In genomic region chr12:96387981-96388380, GRCh38 we compare ENCODE assay signal across 31 cellular contexts. TPM values are rescaled to one million over a fixed set of nuclear protein-coding genes. Genes with fewer than 3 reads are reported as not detected.
DNase-seq lines count a peak whose midpoint lies in the region; ATAC-seq, FAIRE-seq and TF ChIP-seq lines count a peak whose summit lies in the region.
"Had no signal": no experiment of that assay in that cellular context is flagged by ENCODE, and none has a peak within 500 bp of the region (broad histone marks: within the 10 kb centered on the region; RNA-seq: fewer than 3 reads in every experiment).

No MANE protein-coding gene starts in this region.

- FAIRE-seq in K562 (lab: Jason Lieb, UNC) = no peak
- FAIRE-seq in GM12891 (lab: Jason Lieb, UNC) = no peak
- FAIRE-seq: D721Med had no signal

- peak overlapping the region in 2 of 3 donors; percentile 15 to 78 for H3K27ac Mint-ChIP-seq in CD4-positive, CD25-positive, alpha-beta regulatory T cell
- peak overlapping the region in 7 of 10 donors; percentile 12 to 87 (median 81) for H3K27ac Mint-ChIP-seq in naive thymus-derived CD8-positive, alpha-beta T cell
- no peak overlapping the region for H3K27ac Mint-ChIP-seq in Caco-2 (ENCODE audit: unreplicated experiment)
- H3K27ac Mint-ChIP-seq: activated CD4-positive, alpha-beta memory T cell treated with anti-CD3 and anti-CD28 coated beads, Interleukin-2, amount 10 ng/mL, durations not matched to agents 7 days and 5 days; activated naive CD8-positive, alpha-beta T cell treated with anti-CD3 and anti-CD28 coated beads for 36 hours; activated T-helper 2 cell treated with anti-CD3 and anti-CD28 coated beads, Interferon-gamma antibody, Interleukin-2, Interleukin-4, amounts not matched to agents 10 μg/mL and 5 μg/mL and 100 μg/mL, durations not matched to agents 14 hours and 24 hours and 36 hours; GM23338 had no signal

- H3K36me3 Mint-ChIP-seq in CD4-positive, CD25-positive, alpha-beta regulatory T cell = peaks cover 7% of the 10 kb centered on the region
- peaks cover 0 to 22% (median 6%) of the 10 kb centered on the region in 3 donors for H3K36me3 Mint-ChIP-seq in naive thymus-derived CD8-positive, alpha-beta T cell
- H3K36me3 Mint-ChIP-seq in Caco-2 (ENCODE audit: insufficient read depth, unreplicated experiment) = no peaks in the 10 kb centered on the region

- peak overlapping the region; percentile 41 for H3K4me2 ChIP-seq in DOHH2 (ENCODE audit: low read length)
- no peak overlapping the region for H3K4me2 ChIP-seq in K562 (ENCODE audit: insufficient read depth, low read length)
- H3K4me2 ChIP-seq: GM23338 had no signal

- no peaks in the 10 kb centered on the region for H3K27me3 ChIP-seq in CD4-positive, CD25-positive, alpha-beta regulatory T cell (ENCODE audit: control insufficient read depth, insufficient read depth, low read length)
- H3K27me3 ChIP-seq in DOHH2 (ENCODE audit: control insufficient read depth, low read length) (no peaks in the 10 kb centered on the region), K562 (ENCODE audit: control insufficient read depth in 2 of 2, insufficient read depth in 2 of 2, low read length in 2 of 2) (no peaks in the 10 kb centered on the region), Caco-2 (replicated peaks; ENCODE audit: control insufficient read depth, insufficient read depth, low read length) (no peaks in the 10 kb centered on the region)
- H3K27me3 ChIP-seq: BLaER1 treated with 17β-estradiol and CSF1 and Interleukin-3, amounts not matched to agents 10 nM and 100 nM; colonic mucosa; upper lobe of right lung had no signal

- no peaks in the 10 kb centered on the region for H3K9me1 ChIP-seq in K562 (ENCODE audit: control insufficient read depth, insufficient read depth, low read length)

- no peak for TF ChIP-seq CTCF in DOHH2 (IDR thresholded peaks at IDR 0.05; ENCODE audit: low read depth, low read length, poor library complexity, severe bottlenecking)
- no peak for TF ChIP-seq CTCF in K562 (IDR thresholded peaks at IDR 0.05 in 2 of 3, conservative IDR thresholded peaks at IDR 0.05 in 1 of 3; ENCODE audit: insufficient read depth in 2 of 3, low read depth in 1 of 3, low read length in 3 of 3)
- TF ChIP-seq CTCF in Caco-2 (IDR thresholded peaks at IDR 0.05; ENCODE audit: insufficient read depth in 1 of 2, low read depth in 1 of 2, low read length in 1 of 2, severe bottlenecking in 1 of 2, unreplicated experiment in 1 of 2) = no peak
- TF ChIP-seq CTCF in lower leg skin (IDR thresholded peaks at IDR 0.05) = no peak

- H3K4me1 Mint-ChIP-seq in CD4-positive, CD25-positive, alpha-beta regulatory T cell = peaks cover 38 to 89% (median 53%) of the 10 kb centered on the region in 4 donors
- peaks cover 25 to 81% (median 78%) of the 10 kb centered on the region in 4 donors for H3K4me1 Mint-ChIP-seq in naive thymus-derived CD8-positive, alpha-beta T cell
- H3K4me1 Mint-ChIP-seq in Caco-2 (ENCODE audit: low read depth, unreplicated experiment) = no peaks in the 10 kb centered on the region

- BruUV-seq in K562 (replicated peaks; lab: Mats Ljungman, UMichigan) (no TSS peak), Caco-2 (replicated peaks; lab: Mats Ljungman, UMichigan) (no TSS peak)

- H3K27ac ChIP-seq in CD4-positive, CD25-positive, alpha-beta regulatory T cell (ENCODE audit: insufficient read depth, low read length, poor library complexity, severe bottlenecking) = peak overlapping the region; percentile 43
- H3K27ac ChIP-seq in DOHH2 (ENCODE audit: low read depth, low read length) = peak overlapping the region; percentile 65
- no peak overlapping the region for H3K27ac ChIP-seq in K562 (ENCODE audit: extremely low read depth, low read depth, low read length)
- H3K27ac ChIP-seq: BLaER1 treated with 17β-estradiol and CSF1 and Interleukin-3, amounts not matched to agents 10 nM and 100 nM; colonic mucosa; epithelial cell of prostate; RWPE1; upper lobe of right lung had no signal

- no peaks in the 10 kb centered on the region for H3K9me2 ChIP-seq in DOHH2 (replicated peaks; ENCODE audit: control insufficient read depth, low read length)

- H2AFZ ChIP-seq in K562 (ENCODE audit: low read depth, low read length) = no peak overlapping the region
- H2AFZ ChIP-seq: GM23338 had no signal

- in situ Hi-C loops in K562 (cut with MboI) = no loop called here

- WGBS in K562 (ENCODE audit: insufficient coverage, low coverage, missing lambda C conversion rate) = 88% methylated on average over 1 of the region's 1 CpG
- WGBS in lower leg skin, 2 donors = 94 to 100% methylated on average over 1 of the region's 1 CpG

- no peaks in the 10 kb centered on the region for H3K9me3 ChIP-seq in CD4-positive, CD25-positive, alpha-beta regulatory T cell (ENCODE audit: control insufficient read depth in 2 of 2, low read length in 2 of 2)
- H3K9me3 ChIP-seq in DOHH2 (ENCODE audit: control insufficient read depth, insufficient read depth, low read length) (no peaks in the 10 kb centered on the region), K562 (replicated peaks; ENCODE audit: control insufficient read depth, insufficient read depth, low read depth, low read length) (no peaks in the 10 kb centered on the region), Caco-2 (no peaks in the 10 kb centered on the region)
- H3K9me3 ChIP-seq: colonic mucosa, upper lobe of right lung had no signal

- DNase-seq in CD4-positive, CD25-positive, alpha-beta regulatory T cell = no peak
- DNase-seq in K562 (ENCODE audit: extremely low read depth in 1 of 4, low spot score in 3 of 4) = no peak
- DNase-seq in naive thymus-derived CD8-positive, alpha-beta T cell = no peak
- no peak for DNase-seq in Caco-2
- DNase-seq in GM12891 (ENCODE audit: insufficient read length, low spot score) = no peak
- DNase-seq in SKM-1 treated with dmso at 0.1 percent for 144 hours (lab: John Stamatoyannopoulos, UW; ENCODE audit: unreplicated experiment) = no peak
- no peak for DNase-seq in lower leg skin (ENCODE audit: low spot score in 2 of 2)
- DNase-seq: activated CD4-positive, alpha-beta memory T cell treated with anti-CD3 and anti-CD28 coated beads, Interleukin-2, amount 10 ng/mL, durations not matched to agents 7 days and 5 days; activated CD4-positive, CD25-positive, alpha-beta regulatory T cell treated with anti-CD3 and anti-CD28 coated beads, Interleukin-2, amount 50 U/mL, for 72 hours; activated naive CD8-positive, alpha-beta T cell treated with anti-CD3 and anti-CD28 coated beads for 36 hours; aorta; colonic mucosa; effector CD4-positive, alpha-beta T cell; IMR-90; left ventricle myocardium superior; NCI-H1048; NCI-H1694 treated with DMSO at 0.1 percent for 48 hours; NCI-H446 treated with DMSO at 0.1 percent for 48 hours; NCI-H82; occipital lobe; stimulated activated naive B cell treated with anti-CD40 and anti-IgM and Interleukin-4, amounts not matched to agents 10 μg/mL and 1 μg/mL and 100 μg/mL, for 72 hours; substantia nigra; T-helper 2 cell; upper lobe of right lung had no signal

- H4K20me1 ChIP-seq in DOHH2 (ENCODE audit: control insufficient read depth, insufficient read depth, low read depth, low read length) = no peaks in the 10 kb centered on the region
- peaks cover 3% of the 10 kb centered on the region; the same call in 1 of the 2 replicates for H4K20me1 ChIP-seq in K562 (replicated peaks; ENCODE audit: control insufficient read depth, insufficient read depth, low read length)

- H3K27me3 Mint-ChIP-seq in CD4-positive, CD25-positive, alpha-beta regulatory T cell = no peaks in the 10 kb centered on the region
- no peaks in the 10 kb centered on the region for H3K27me3 Mint-ChIP-seq in naive thymus-derived CD8-positive, alpha-beta T cell
- H3K27me3 Mint-ChIP-seq in Caco-2 (ENCODE audit: insufficient read depth, unreplicated experiment) = no peaks in the 10 kb centered on the region
- H3K27me3 Mint-ChIP-seq: activated CD4-positive, alpha-beta memory T cell treated with anti-CD3 and anti-CD28 coated beads, Interleukin-2, amount 10 ng/mL, durations not matched to agents 7 days and 5 days; activated naive CD8-positive, alpha-beta T cell treated with anti-CD3 and anti-CD28 coated beads for 36 hours; stimulated activated naive B cell treated with anti-CD40 and anti-IgM and Interleukin-4, amounts not matched to agents 10 μg/mL and 1 μg/mL and 100 μg/mL, for 72 hours had no signal

- peaks cover 98% of the 10 kb centered on the region for H3K79me2 ChIP-seq in DOHH2 (ENCODE audit: control insufficient read depth, low read length)
- H3K79me2 ChIP-seq in K562 (ENCODE audit: control insufficient read depth, insufficient read depth, low read length) = peaks cover 93% of the 10 kb centered on the region

- peaks cover 15% of the 10 kb centered on the region for H3F3A ChIP-seq in DOHH2 (ENCODE audit: control insufficient read depth, insufficient read depth)

- intact Hi-C loops in K562 (cut with micrococcal nuclease) = no loop called here
- intact Hi-C loops in Caco-2 (cut with micrococcal nuclease; ENCODE audit: unreplicated experiment) = no loop called here
- intact Hi-C loops in lower leg skin (cut with DNase I; ENCODE audit: low total_unique reads) = no loop called here

- TF ChIP-seq POLR2A in K562 (conservative IDR thresholded peaks at IDR 0.05) (no peak), GM12891 (IDR thresholded peaks at IDR 0.05; ENCODE audit: low read depth, low read length) (no peak), lower leg skin (IDR thresholded peaks at IDR 0.05) (no peak)

- peaks cover 32% of the 10 kb centered on the region for H3K4me1 ChIP-seq in CD4-positive, CD25-positive, alpha-beta regulatory T cell (ENCODE audit: control insufficient read depth, insufficient read depth, low read length, poor library complexity, severe bottlenecking)
- H3K4me1 ChIP-seq in DOHH2 (ENCODE audit: control insufficient read depth, low read length) (peaks cover 56% of the 10 kb centered on the region), K562 (replicated peaks in 1 of 2; ENCODE audit: control insufficient read depth in 2 of 2, insufficient read depth in 2 of 2, low read length in 2 of 2) (peaks cover 2 to 13% of the 10 kb centered on the region in 2 experiments; a peak in 3 of 5 replicates), Caco-2 (no peaks in the 10 kb centered on the region)
- H3K4me1 ChIP-seq: colonic mucosa had no signal

- no peak overlapping the region for H3K4me3 ChIP-seq in CD4-positive, CD25-positive, alpha-beta regulatory T cell (ENCODE audit: low read depth, low read length)
- H3K4me3 ChIP-seq in DOHH2 (ENCODE audit: low read length) = peak overlapping the region; percentile 2
- H3K4me3 ChIP-seq in K562 = no peak overlapping the region
- H3K4me3 ChIP-seq in Caco-2 (ENCODE audit: low read depth, low read length) = no peak overlapping the region
- no peak overlapping the region for H3K4me3 ChIP-seq in lower leg skin (ENCODE audit: low read depth, poor library complexity, severe bottlenecking)
- H3K4me3 ChIP-seq: BLaER1 treated with 17β-estradiol and CSF1 and Interleukin-3, amounts not matched to agents 10 nM and 100 nM; colonic mucosa; GM23338; upper lobe of right lung had no signal

- H3K9ac ChIP-seq in K562 (ENCODE audit: insufficient read depth in 1 of 2, low read depth in 2 of 2, low read length in 2 of 2) = no peak overlapping the region
- H3K9ac ChIP-seq: BLaER1 treated with 17β-estradiol and CSF1 and Interleukin-3, amounts not matched to agents 10 nM and 100 nM had no signal

- POLR2A ChIA-PET in K562 (lab: Yijun Ruan, JAX) (interaction anchor here (1.6 to 2.3 kb wide), 2 partner anchors 10 to 12 kb away, joined by 8 to 11 read pairs; partner anchors contain the start of gene CDK17), Caco-2 (lab: Charles Lee) (no interaction called here)
- POLR2A ChIA-PET in naive thymus-derived CD8-positive, alpha-beta T cell (lab: Charles Lee) = interaction anchor here (3.7 kb wide), 1 partner anchor 12 kb away, joined by 18 read pairs; the partner anchor contains the start of gene CDK17

- no peak for ATAC-seq in CD4-positive, CD25-positive, alpha-beta regulatory T cell (ENCODE audit: low read depth in 2 of 2)
- ATAC-seq in K562 = no peak
- no peak for ATAC-seq in naive thymus-derived CD8-positive, alpha-beta T cell
- ATAC-seq: GM23338; left ventricle myocardium superior; stimulated activated naive B cell treated with anti-CD40 and anti-IgM and Interleukin-4, amounts not matched to agents 10 μg/mL and 1 μg/mL and 100 μg/mL, for 72 hours; upper lobe of right lung had no signal

- TF ChIP-seq EP300 in K562 (IDR thresholded peaks at IDR 0.05; ENCODE audit: low read length) = no peak

- H3K36me3 ChIP-seq in CD4-positive, CD25-positive, alpha-beta regulatory T cell (ENCODE audit: control insufficient read depth, insufficient read depth, low read length) = peaks cover 2% of the 10 kb centered on the region
- H3K36me3 ChIP-seq in DOHH2 (ENCODE audit: control insufficient read depth, low read length) (0 out of 2 replicates have a peak, but pooled peaks cover 2% of the 10 kb centered on the region), K562 (ENCODE audit: control insufficient read depth, insufficient read depth, low read length) (no peaks in the 10 kb centered on the region), Caco-2 (ENCODE audit: control insufficient read depth, insufficient read depth, low read length) (no peaks in the 10 kb centered on the region)
- H3K36me3 ChIP-seq: colonic mucosa, upper lobe of right lung had no signal

- peak overlapping the region in 1 of 4 donors; percentile 44 for H3K4me3 Mint-ChIP-seq in CD4-positive, CD25-positive, alpha-beta regulatory T cell
- H3K4me3 Mint-ChIP-seq in naive thymus-derived CD8-positive, alpha-beta T cell = peak overlapping the region in 2 of 10 donors; percentile 5 to 29
- H3K4me3 Mint-ChIP-seq in Caco-2 (ENCODE audit: unreplicated experiment) = no peak overlapping the region
- H3K4me3 Mint-ChIP-seq: activated CD4-positive, alpha-beta memory T cell treated with anti-CD3 and anti-CD28 coated beads, Interleukin-2, amount 10 ng/mL, durations not matched to agents 7 days and 5 days; activated naive CD8-positive, alpha-beta T cell treated with anti-CD3 and anti-CD28 coated beads for 36 hours; GM23338; stimulated activated naive B cell treated with anti-CD40 and anti-IgM and Interleukin-4, amounts not matched to agents 10 μg/mL and 1 μg/mL and 100 μg/mL, for 72 hours had no signal

- TF ChIP-seq RAD21 in K562 (CRISPR knock-in tag; conservative IDR thresholded peaks at IDR 0.05 in 1 of 2, IDR thresholded peaks at IDR 0.05 in 1 of 2) = no peak

- CTCF ChIA-PET in K562 (lab: Yijun Ruan, JAX; ENCODE audit: low intra/inter-chr PET ratio) = no interaction called here
- CTCF ChIA-PET in Caco-2 (lab: Charles Lee) = no interaction called here

- H3K9me3 Mint-ChIP-seq in CD4-positive, CD25-positive, alpha-beta regulatory T cell = peaks cover 0 to under 1% (median 0%) of the 10 kb centered on the region in 7 donors
- H3K9me3 Mint-ChIP-seq in naive thymus-derived CD8-positive, alpha-beta T cell = peaks cover 0 to 9% (median under 1%) of the 10 kb centered on the region in 9 donors
- H3K9me3 Mint-ChIP-seq in Caco-2 (ENCODE audit: unreplicated experiment) = no peaks in the 10 kb centered on the region
- H3K9me3 Mint-ChIP-seq: stimulated activated naive B cell treated with anti-CD40 and anti-IgM and Interleukin-4, amounts not matched to agents 10 μg/mL and 1 μg/mL and 100 μg/mL, for 72 hours had no signal

RNA-seq across cellular contexts. Expression of gene CDK17, which starts 12.3 kb away (rescaled TPM):
- 120 TPM for total RNA-seq in CD4-positive, CD25-positive, alpha-beta regulatory T cell
- 10 to 100 TPM; 21.6 to 33.5 (median 24.6) TPM for polyA plus RNA-seq in CD4-positive, CD25-positive, alpha-beta regulatory T cell
- 65.9 and 172 TPM in 2 replicates for total RNA-seq in K562 (2011; cell fraction: chromatin; rRNA removed; ENCODE audit: low replicate concordance)
- 32.7 and 54.6 TPM in 2 replicates for total RNA-seq in K562 (2011; cell fraction: nucleolus; rRNA removed)
- 69.6 and 109 TPM in 2 replicates for total RNA-seq in K562 (2011; cell fraction: nucleoplasm; rRNA removed)
- total RNA-seq in K562 (2014; rRNA removed) = 16.8 and 17.5 TPM in 2 replicates
- total RNA-seq in K562 (2014; rRNA removed; fragmentation: Illumina TruSeq; extraction: Trizol) = 33.0 and 40.7 TPM in 2 replicates
- 32.5 and 39.3 TPM in 2 replicates for total RNA-seq in K562 (2015; rRNA removed; fragmentation: Illumina TruSeq; extraction: Trizol)
- 21.1 and 24.6 TPM in 2 replicates for total RNA-seq in K562 (2021)
- 18.6 and 21.6 TPM in 2 replicates for polyA plus RNA-seq in K562 (2011; rRNA removed)
- polyA plus RNA-seq in K562 (2011; cell fraction: cytosol; rRNA removed) = 5.4 and 12.0 TPM in 2 replicates
- polyA plus RNA-seq in K562 (2011; cell fraction: nucleus; rRNA removed) = 18.3 and 30.3 TPM in 2 replicates
- 13.1 and 14.2 TPM in 2 replicates for polyA plus RNA-seq in K562 (2012)
- polyA plus RNA-seq in K562 (2014; fragmentation: Illumina TruSeq; extraction: Trizol) = 27.8 and 35.1 TPM in 2 replicates
- polyA plus RNA-seq in K562 (2014; fragmentation: Nextera tagmentation; extraction: Ambion mirVana) = 1 to 10 TPM; 4.8 to 5.4 TPM
- polyA plus RNA-seq in K562 (2014; rRNA removed) = 12.9 and 13.9 TPM in 2 replicates
- polyA minus RNA-seq in K562 (2011; rRNA and poly(A)+ RNA removed) = 80.0 and 84.5 TPM in 2 replicates
- 20.4 and 29.0 TPM in 2 replicates for polyA minus RNA-seq in K562 (2011; cell fraction: cytosol; rRNA and poly(A)+ RNA removed)
- 45.0 and 95.5 TPM in 2 replicates for polyA minus RNA-seq in K562 (2011; cell fraction: nucleus; rRNA and poly(A)+ RNA removed)
- 10 to 100 TPM; 73.2 to 75.6 TPM for total RNA-seq in naive thymus-derived CD8-positive, alpha-beta T cell
- 10 to 100 TPM; 22.1 to 32.2 (median 26.6) TPM for polyA plus RNA-seq in naive thymus-derived CD8-positive, alpha-beta T cell
- total RNA-seq in Caco-2 (2022) = 11.5 and 11.7 TPM in 2 replicates
- 9.3 TPM for polyA plus RNA-seq in GM12891 (2012; ENCODE audit: low read depth, missing spikeins)
- 10 to 100 TPM; 27.3 to 41.9 (median 30.8) TPM for total RNA-seq in lower leg skin
